18 cellular contexts compared by ENCODE assay signal in the genomic region with DNA sequence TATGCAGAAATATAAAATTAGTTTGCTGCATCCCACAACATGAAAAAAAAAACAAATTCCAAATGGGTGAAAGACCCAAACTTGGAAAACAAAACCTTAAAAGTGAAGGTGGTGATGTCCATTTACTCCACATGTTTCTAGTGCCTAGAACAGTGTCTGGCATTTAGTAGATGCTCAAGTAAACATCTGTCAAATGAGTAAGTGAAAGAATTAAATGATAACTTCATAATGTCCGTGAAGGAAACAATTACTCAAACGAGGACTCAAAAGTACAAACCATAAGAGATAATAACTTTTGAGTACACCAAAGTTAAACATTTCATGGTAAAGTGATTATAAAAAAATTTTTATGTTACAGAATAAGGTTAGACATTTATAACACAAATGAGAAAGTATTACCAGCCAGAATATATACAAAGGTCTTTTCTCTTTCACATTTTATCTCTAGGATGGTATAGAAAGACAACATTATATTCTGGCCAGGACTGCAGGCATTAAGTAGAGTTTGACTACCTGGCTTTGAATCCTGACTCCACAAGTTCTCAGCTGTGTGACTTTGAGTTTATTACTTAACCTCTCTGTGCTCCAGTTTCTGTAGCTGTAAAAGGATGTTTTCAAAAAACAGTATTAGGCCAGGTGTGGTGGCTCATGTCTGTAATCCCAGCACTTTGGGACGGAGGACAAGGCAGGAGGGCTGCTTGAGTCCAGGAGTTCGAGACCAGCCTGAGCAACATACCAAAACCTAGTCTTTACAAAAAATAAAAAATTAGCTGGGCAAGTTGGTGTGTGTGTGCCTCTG. TPM values are rescaled to one million over a fixed set of nuclear protein-coding genes. Genes with fewer than 3 reads are reported as not detected.
DNase-seq lines count a peak whose midpoint lies in the region; ATAC-seq lines count a peak whose summit lies in the region.
"Had no signal": no experiment of that assay in that cellular context is flagged by ENCODE, and none has a peak within 500 bp of the region (broad histone marks: within the 10 kb centered on the region; RNA-seq: fewer than 3 reads in every experiment).

No MANE protein-coding gene starts in this region.

- no peaks in the 10 kb centered on the region for H3K27me3 Mint-ChIP-seq in activated naive CD4-positive, alpha-beta T cell treated with anti-CD3 and anti-CD28 coated beads, Interleukin-2, amount 10 ng/mL, durations not matched to agents 7 days and 5 days
- H3K27me3 Mint-ChIP-seq in activated naive CD4-positive, alpha-beta T cell treated with anti-CD3 and anti-CD28 coated beads for 36 hours (ENCODE audit: low read depth) = no peaks in the 10 kb centered on the region
- H3K27me3 Mint-ChIP-seq in T-helper 17 cell = no peaks in the 10 kb centered on the region
- H3K27me3 Mint-ChIP-seq: CD4-positive, CD25-positive, alpha-beta regulatory T cell had no signal

- CTCF ChIA-PET in activated naive CD4-positive, alpha-beta T cell treated with anti-CD3 and anti-CD28 coated beads, Interleukin-2, amount 10 ng/mL, durations not matched to agents 7 days and 5 days (lab: Charles Lee) = no interaction called here
- CTCF ChIA-PET in activated naive CD4-positive, alpha-beta T cell treated with anti-CD3 and anti-CD28 coated beads for 36 hours (lab: Charles Lee) = interaction anchor here (1.1 kb wide), 1 partner anchor 9 kb away, joined by 3 read pairs; no protein-coding TSS in a partner anchor

- H3K9me3 ChIP-seq in T-helper 17 cell (ENCODE audit: control insufficient read depth, low read length, poor library complexity, severe bottlenecking) (no peaks in the 10 kb centered on the region), thymus (ENCODE audit: control insufficient read depth) (no peaks in the 10 kb centered on the region)
- H3K9me3 ChIP-seq: BE2C had no signal

- H3K4me3 Mint-ChIP-seq in activated naive CD4-positive, alpha-beta T cell treated with anti-CD3 and anti-CD28 coated beads, Interleukin-2, amount 10 ng/mL, durations not matched to agents 7 days and 5 days = no peak overlapping the region
- H3K4me3 Mint-ChIP-seq in activated naive CD4-positive, alpha-beta T cell treated with anti-CD3 and anti-CD28 coated beads for 36 hours = no peak overlapping the region
- no peak overlapping the region for H3K4me3 Mint-ChIP-seq in T-helper 17 cell
- H3K4me3 Mint-ChIP-seq: CD4-positive, CD25-positive, alpha-beta regulatory T cell; CD8-positive, alpha-beta memory T cell; H9 had no signal

- H3K9me3 Mint-ChIP-seq in activated naive CD4-positive, alpha-beta T cell treated with anti-CD3 and anti-CD28 coated beads, Interleukin-2, amount 10 ng/mL, durations not matched to agents 7 days and 5 days = no peaks in the 10 kb centered on the region
- H3K9me3 Mint-ChIP-seq in activated naive CD4-positive, alpha-beta T cell treated with anti-CD3 and anti-CD28 coated beads for 36 hours = no peaks in the 10 kb centered on the region
- H3K9me3 Mint-ChIP-seq: CD8-positive, alpha-beta memory T cell; H9 had no signal

- H3K36me3 Mint-ChIP-seq in activated naive CD4-positive, alpha-beta T cell treated with anti-CD3 and anti-CD28 coated beads, Interleukin-2, amount 10 ng/mL, durations not matched to agents 7 days and 5 days = peaks cover 10% of the 10 kb centered on the region
- H3K36me3 Mint-ChIP-seq in activated naive CD4-positive, alpha-beta T cell treated with anti-CD3 and anti-CD28 coated beads for 36 hours (ENCODE audit: low read depth) = no peaks in the 10 kb centered on the region
- H3K36me3 Mint-ChIP-seq in T-helper 17 cell (ENCODE audit: low read depth) = no peaks in the 10 kb centered on the region

- H3K4me1 ChIP-seq in thymus (ENCODE audit: control insufficient read depth, insufficient read depth, low read length) = peaks cover 14% of the 10 kb centered on the region
- H3K4me1 ChIP-seq: BE2C had no signal

- H3K27me3 ChIP-seq in thymus (ENCODE audit: control insufficient read depth, insufficient read depth) = no peaks in the 10 kb centered on the region
- H3K27me3 ChIP-seq: BE2C had no signal

- ATAC-seq in T-helper 17 cell = no peak
- ATAC-seq in stimulated activated naive CD8-positive, alpha-beta T cell treated with anti-CD3 and anti-CD28 coated beads, Interleukin-15, Interleukin-2, amounts not matched to agents 100 U/mL and 50 U/mL, for 24 hours = no peak
- ATAC-seq: GM12878 had no signal

- H3K36me3 ChIP-seq in thymus (ENCODE audit: control insufficient read depth, insufficient read depth) = peaks cover 4% of the 10 kb centered on the region
- H3K36me3 ChIP-seq: BE2C had no signal

- H3K4me3 ChIP-seq in thymus (ENCODE audit: low read length) = no peak overlapping the region
- H3K4me3 ChIP-seq: GM12878 had no signal

- intact Hi-C loops in activated naive CD4-positive, alpha-beta T cell treated with anti-CD3 and anti-CD28 coated beads for 36 hours (cut with micrococcal nuclease) = no loop called here

- DNase-seq in activated naive CD4-positive, alpha-beta T cell treated with anti-CD3 and anti-CD28 coated beads, Interleukin-2, amount 10 ng/mL, durations not matched to agents 7 days and 5 days = no peak
- no peak for DNase-seq in activated naive CD4-positive, alpha-beta T cell treated with anti-CD3 and anti-CD28 coated beads for 36 hours
- no peak for DNase-seq in T-helper 17 cell
- no peak for DNase-seq in stimulated activated naive CD8-positive, alpha-beta T cell treated with anti-CD3 and anti-CD28 coated beads, Interleukin-15, Interleukin-2, amounts not matched to agents 100 U/mL and 50 U/mL, for 24 hours
- DNase-seq: ACHN; BE2C; C1 segment of cervical spinal cord; CD4-positive, CD25-positive, alpha-beta regulatory T cell; CD8-positive, alpha-beta memory T cell; COR-L47; DMS 273 treated with DMSO at 0.1 percent for 48 hours; DMS53; DND-41; EL; GOT3; H9 had no signal

- peak overlapping the region; percentile 26 for H3K27ac Mint-ChIP-seq in activated naive CD4-positive, alpha-beta T cell treated with anti-CD3 and anti-CD28 coated beads, Interleukin-2, amount 10 ng/mL, durations not matched to agents 7 days and 5 days
- no peak overlapping the region for H3K27ac Mint-ChIP-seq in activated naive CD4-positive, alpha-beta T cell treated with anti-CD3 and anti-CD28 coated beads for 36 hours
- peak overlapping the region; percentile 12 for H3K27ac Mint-ChIP-seq in T-helper 17 cell
- H3K27ac Mint-ChIP-seq: H9 had no signal

- peak overlapping the region; percentile 31 for H3K27ac ChIP-seq in thymus (ENCODE audit: low read depth)

- H3K4me1 Mint-ChIP-seq in activated naive CD4-positive, alpha-beta T cell treated with anti-CD3 and anti-CD28 coated beads, Interleukin-2, amount 10 ng/mL, durations not matched to agents 7 days and 5 days = peaks cover 26% of the 10 kb centered on the region
- peaks cover 29% of the 10 kb centered on the region for H3K4me1 Mint-ChIP-seq in activated naive CD4-positive, alpha-beta T cell treated with anti-CD3 and anti-CD28 coated beads for 36 hours (ENCODE audit: low read depth)
- peaks cover 22% of the 10 kb centered on the region for H3K4me1 Mint-ChIP-seq in T-helper 17 cell
- H3K4me1 Mint-ChIP-seq: H9 had no signal

- 96% methylated on average over 4 of the region's 4 CpGs for WGBS in thymus

RNA-seq across cellular contexts. Expression of a gene that starts 20.7 kb away (rescaled TPM):
- 10 to 100 TPM; 20.4 to 22.3 TPM for total RNA-seq in activated naive CD4-positive, alpha-beta T cell treated with anti-CD3 and anti-CD28 coated beads for 36 hours
- 10 to 100 TPM; 42.2 to 42.9 TPM for total RNA-seq in T-helper 17 cell
- 19.6 TPM for polyA plus RNA-seq in thymus

RNA-seq across cellular contexts. Expression of a gene that starts 50.6 kb away (rescaled TPM):
- total RNA-seq in activated naive CD4-positive, alpha-beta T cell treated with anti-CD3 and anti-CD28 coated beads for 36 hours = 10 to 100 TPM; 15.6 to 16.3 TPM
- total RNA-seq in T-helper 17 cell = 10 to 100 TPM; 12.1 to 14.3 TPM
- 32.2 TPM for polyA plus RNA-seq in thymus

RNA-seq across cellular contexts. Expression of a gene that starts 59.2 kb away (rescaled TPM):
- under 1 TPM; 0.72 to 0.94 TPM for total RNA-seq in activated naive CD4-positive, alpha-beta T cell treated with anti-CD3 and anti-CD28 coated beads for 36 hours
- under 1 TPM in 1 of 2 donors, not detected in 1; 0.77 TPM for total RNA-seq in T-helper 17 cell
- polyA plus RNA-seq in thymus = 1.4 TPM
- polyA plus RNA-seq: CD8-positive, alpha-beta memory T cell had no signal
